ENCODE assay signal across 1 cellular context in the genomic region with DNA sequence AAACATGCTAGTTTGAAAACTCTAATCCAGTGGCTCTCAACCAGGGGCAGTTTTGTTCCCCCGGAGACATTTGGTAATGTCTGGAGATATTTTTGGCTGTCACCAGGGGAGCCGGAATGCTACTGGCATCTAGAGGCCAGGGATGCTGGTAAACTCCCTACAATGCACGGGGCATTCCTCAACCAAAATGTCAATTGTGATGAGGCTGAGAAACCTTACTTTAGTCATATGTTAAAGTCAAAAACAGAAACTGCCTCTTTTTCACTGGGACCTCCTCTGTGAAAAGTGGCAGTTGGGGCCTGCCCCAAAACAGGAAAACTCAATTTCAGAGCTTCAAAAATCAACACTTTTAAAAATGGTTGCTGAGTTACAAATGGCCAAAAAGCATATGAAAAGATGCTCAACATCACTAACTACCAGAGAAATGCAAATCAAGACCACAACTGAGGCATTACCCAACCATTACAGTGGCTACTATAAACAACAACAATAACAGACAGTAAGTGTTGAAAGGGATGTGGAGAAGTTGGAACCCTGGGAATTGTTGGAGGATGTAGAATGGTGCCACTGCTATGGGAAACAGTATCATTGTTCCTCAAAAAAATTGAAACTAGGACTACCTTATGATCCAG.
TF ChIP-seq lines count a peak whose summit lies in the region.

No MANE protein-coding gene starts in this region.

TF ChIP-seq in GM12878, 131 proteins besides CTCF, POLR2A, EP300 and RAD21 (continued from another document):
- TF ChIP-seq POU2F2 (IDR thresholded peaks at IDR 0.05; ENCODE audit: borderline replicate concordance, low read depth, low read length): peak; percentile 50; the same call in 1 of the 3 replicates
- no peak for TF ChIP-seq KLF5 (IDR thresholded peaks at IDR 0.05; ENCODE audit: partially characterized antibody)
- TF ChIP-seq RUNX3 (IDR thresholded peaks at IDR 0.05; ENCODE audit: low read length): peak; percentile 79
- TF ChIP-seq SMC3 (IDR thresholded peaks at IDR 0.05; ENCODE audit: borderline replicate concordance, low read length): no peak
- TF ChIP-seq BACH1 (IDR thresholded peaks at IDR 0.05; ENCODE audit: borderline replicate concordance): no peak
- peak; percentile 41; the same call in 1 of the 2 replicates for TF ChIP-seq CREM (IDR thresholded peaks at IDR 0.05; ENCODE audit: low read depth)
- TF ChIP-seq ATF2 (IDR thresholded peaks at IDR 0.05; ENCODE audit: low read length): peak; percentile 45; the same call in 1 of the 2 replicates
- TF ChIP-seq IKZF2 (IDR thresholded peaks at IDR 0.05): peak in 1 of 2 experiments; percentile 8; a peak in 1 of 4 replicates
